Comparison of ENCODE assay signal across 8 cellular contexts in the genomic region with DNA sequence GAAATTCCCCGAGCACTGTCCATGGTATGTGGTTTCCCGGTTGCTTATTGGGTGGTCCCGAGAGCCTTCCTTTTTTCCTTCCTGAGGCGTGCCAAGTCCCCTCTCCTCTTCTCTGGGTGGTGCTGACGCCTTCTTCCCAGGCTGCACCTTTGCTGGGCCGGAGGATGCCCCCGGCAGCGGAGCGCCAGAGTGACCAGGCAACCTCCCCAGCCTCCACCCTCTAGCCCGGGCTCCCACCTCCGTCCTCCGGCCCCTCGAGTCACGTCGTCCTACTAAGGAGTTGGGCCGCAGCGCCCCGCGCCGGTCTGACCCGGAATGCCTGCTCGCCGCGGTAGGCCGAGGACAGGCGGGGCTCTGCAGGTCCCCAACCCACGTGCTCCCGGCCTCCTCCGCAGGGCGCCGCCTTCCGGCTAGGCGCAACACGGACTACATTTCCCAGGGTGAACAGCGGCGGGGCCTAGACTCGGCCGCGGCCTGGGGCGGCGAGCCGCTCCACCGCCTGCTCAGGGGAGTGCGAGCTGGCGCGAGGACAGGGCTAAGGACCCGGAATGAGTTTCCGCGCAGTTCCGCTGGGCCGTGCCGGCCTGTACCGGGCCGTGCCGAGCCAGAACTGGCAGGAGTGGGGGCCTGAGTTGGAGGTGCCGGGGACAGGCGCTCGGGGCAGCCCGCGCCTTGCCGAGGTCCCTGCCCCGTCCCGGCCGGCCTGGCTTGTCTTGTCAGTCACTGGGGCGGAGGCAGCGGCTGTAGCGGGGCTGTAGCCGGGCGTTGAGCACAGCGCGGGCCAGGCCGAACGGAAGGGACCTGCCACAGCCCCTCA. TPM values are rescaled to one million over a fixed set of nuclear protein-coding genes. Genes with fewer than 3 reads are reported as not detected.
DNase-seq lines count a peak whose midpoint lies in the region; TF ChIP-seq lines count a peak whose summit lies in the region.

A gene with protein sequence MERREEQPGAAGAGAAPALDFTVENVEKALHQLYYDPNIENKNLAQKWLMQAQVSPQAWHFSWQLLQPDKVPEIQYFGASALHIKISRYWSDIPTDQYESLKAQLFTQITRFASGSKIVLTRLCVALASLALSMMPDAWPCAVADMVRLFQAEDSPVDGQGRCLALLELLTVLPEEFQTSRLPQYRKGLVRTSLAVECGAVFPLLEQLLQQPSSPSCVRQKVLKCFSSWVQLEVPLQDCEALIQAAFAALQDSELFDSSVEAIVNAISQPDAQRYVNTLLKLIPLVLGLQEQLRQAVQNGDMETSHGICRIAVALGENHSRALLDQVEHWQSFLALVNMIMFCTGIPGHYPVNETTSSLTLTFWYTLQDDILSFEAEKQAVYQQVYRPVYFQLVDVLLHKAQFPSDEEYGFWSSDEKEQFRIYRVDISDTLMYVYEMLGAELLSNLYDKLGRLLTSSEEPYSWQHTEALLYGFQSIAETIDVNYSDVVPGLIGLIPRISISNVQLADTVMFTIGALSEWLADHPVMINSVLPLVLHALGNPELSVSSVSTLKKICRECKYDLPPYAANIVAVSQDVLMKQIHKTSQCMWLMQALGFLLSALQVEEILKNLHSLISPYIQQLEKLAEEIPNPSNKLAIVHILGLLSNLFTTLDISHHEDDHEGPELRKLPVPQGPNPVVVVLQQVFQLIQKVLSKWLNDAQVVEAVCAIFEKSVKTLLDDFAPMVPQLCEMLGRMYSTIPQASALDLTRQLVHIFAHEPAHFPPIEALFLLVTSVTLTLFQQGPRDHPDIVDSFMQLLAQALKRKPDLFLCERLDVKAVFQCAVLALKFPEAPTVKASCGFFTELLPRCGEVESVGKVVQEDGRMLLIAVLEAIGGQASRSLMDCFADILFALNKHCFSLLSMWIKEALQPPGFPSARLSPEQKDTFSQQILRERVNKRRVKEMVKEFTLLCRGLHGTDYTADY (plus strand): TSS at position 707 of the 817 bp plus-strand sequence. CDS start 651 bp downstream, outside the sequence.

- TF ChIP-seq CTCF in H9 (conservative IDR thresholded peaks at IDR 0.05) (peak; percentile 84), foreskin fibroblast (IDR thresholded peaks at IDR 0.05; ENCODE audit: low read depth, low read length) (peak; percentile 59)

- H3K36me3 Mint-ChIP-seq in H9 (ENCODE audit: insufficient read depth in 1 of 3, low read depth in 3 of 3): peaks cover 0 to 9% (median 7%) of the 10 kb centered on the region in 3 experiments; a peak in 6 of 7 replicates

- H3K9ac ChIP-seq in H9 (ENCODE audit: extremely low read depth, insufficient read length, low read length): peak within 1 kb of the TSS; percentile 80
- peak within 1 kb of the TSS; percentile 89 to 100 (median 96) for H3K9ac ChIP-seq in subcutaneous abdominal adipose tissue (ENCODE audit: low read length in 5 of 5)

- H2BK5ac ChIP-seq in H9 (ENCODE audit: insufficient read length, low read length): no peak within 1 kb of the TSS

- H3K56ac ChIP-seq in H9 (ENCODE audit: insufficient read length, low read depth, low read length): no peak within 1 kb of the TSS

- H2AFZ ChIP-seq in H9 (ENCODE audit: low read length): no peak within 1 kb of the TSS
- peak within 1 kb of the TSS; percentile 36 for H2AFZ ChIP-seq in neuron (ENCODE audit: low read depth, low read length)

- peak within 1 kb of the TSS; percentile 92 to 94 for H3K4me3 ChIP-seq in foreskin fibroblast (ENCODE audit: low read depth in 1 of 2, low read length in 2 of 2)
- peak within 1 kb of the TSS; percentile 71 for H3K4me3 ChIP-seq in neuron (ENCODE audit: low read length)
- peak within 1 kb of the TSS; percentile 90 to 98 (median 93) for H3K4me3 ChIP-seq in subcutaneous abdominal adipose tissue (ENCODE audit: low read depth in 1 of 5, low read length in 5 of 5)

- H3K14ac ChIP-seq in H9 (ENCODE audit: insufficient read depth, low read length): peak within 1 kb of the TSS; percentile 99

- peak within 1 kb of the TSS; percentile 92 to 98 (median 97); a peak in 6 of 7 replicates for H3K27ac Mint-ChIP-seq in H9

- no peaks in the 10 kb centered on the region for H3K4me1 ChIP-seq in H9 (ENCODE audit: insufficient read depth, low read length)
- peaks cover 19% of the 10 kb centered on the region for H3K4me1 ChIP-seq in neuron (ENCODE audit: insufficient read depth, low read length)
- peaks cover 4 to 33% (median 31%) of the 10 kb centered on the region in 5 donors for H3K4me1 ChIP-seq in subcutaneous abdominal adipose tissue (ENCODE audit: control insufficient read depth in 5 of 5, insufficient read depth in 5 of 5, low read length in 5 of 5)

- no peaks in the 10 kb centered on the region for H3K79me2 ChIP-seq in H9 (ENCODE audit: insufficient read depth, low read length)

- no peak within 1 kb of the TSS for H4K5ac ChIP-seq in H9 (ENCODE audit: insufficient read length, low read depth, low read length)

- no peak within 1 kb of the TSS for H3K23ac ChIP-seq in H9 (ENCODE audit: insufficient read length, low read depth, low read length)

- no peaks in the 10 kb centered on the region for H3K79me1 ChIP-seq in H9 (ENCODE audit: insufficient read depth, low read depth, low read length, poor library complexity, severe bottlenecking)

- H3K4me3 Mint-ChIP-seq in H9: peak within 1 kb of the TSS; percentile 84 to 88

- no peak within 1 kb of the TSS for H3K4ac ChIP-seq in H9 (ENCODE audit: low read depth, low read length)

- H3K9me3 Mint-ChIP-seq in H9: no peaks in the 10 kb centered on the region

- H3K27me3 ChIP-seq in H9 (ENCODE audit: insufficient read depth, low read length): no peaks in the 10 kb centered on the region
- H3K27me3 ChIP-seq in neuron (ENCODE audit: insufficient read depth, low read length): no peaks in the 10 kb centered on the region
- no peaks in the 10 kb centered on the region for H3K27me3 ChIP-seq in subcutaneous abdominal adipose tissue (ENCODE audit: control insufficient read depth in 5 of 5, insufficient read depth in 4 of 5, low read length in 5 of 5)

- DNase-seq in GDM1 (lab: John Stamatoyannopoulos, UW) (peak; percentile 93), H9 (peak; percentile 98), M059J (ENCODE audit: low read depth) (peak; percentile 92), SIG-M5 (lab: John Stamatoyannopoulos, UW) (peak; percentile 79), activated gamma-delta T cell treated with Interleukin-2 at 50 U/mL for 16 hours (peak; percentile 92), foreskin fibroblast (peak; percentile 95 to 98)

- no peak within 1 kb of the TSS for H2BK20ac ChIP-seq in H9 (ENCODE audit: low read depth, low read length, poor library complexity, severe bottlenecking)

- no peak within 1 kb of the TSS for H2BK15ac ChIP-seq in H9 (ENCODE audit: low read depth, low read length)

- no peak within 1 kb of the TSS for H4K8ac ChIP-seq in H9 (replicated peaks; ENCODE audit: insufficient read length, low read depth, low read length)

- H2BK120ac ChIP-seq in H9 (ENCODE audit: low read depth, low read length, poor library complexity, severe bottlenecking): no peak within 1 kb of the TSS

- H2AK5ac ChIP-seq in H9 (ENCODE audit: insufficient read length, low read length): no peak within 1 kb of the TSS

- peak within 1 kb of the TSS; percentile 63 for H3K4me2 ChIP-seq in H9 (ENCODE audit: insufficient read depth, insufficient read length, low read length)

- H3K9me3 ChIP-seq in H9 (ENCODE audit: control insufficient read depth, low read depth, low read length): no peaks in the 10 kb centered on the region
- no peaks in the 10 kb centered on the region for H3K9me3 ChIP-seq in neuron (ENCODE audit: low read length)
- no peaks in the 10 kb centered on the region for H3K9me3 ChIP-seq in subcutaneous abdominal adipose tissue (ENCODE audit: control insufficient read depth in 5 of 5, low read length in 5 of 5)

- no peaks in the 10 kb centered on the region; the same call in 1 of the 2 replicates for H3K27me3 Mint-ChIP-seq in H9 (ENCODE audit: low read depth)

- H3K36me3 ChIP-seq in neuron (ENCODE audit: insufficient read depth, low read length) (peaks cover 10% of the 10 kb centered on the region), subcutaneous abdominal adipose tissue (ENCODE audit: control insufficient read depth in 5 of 5, insufficient read depth in 5 of 5, low read length in 5 of 5) (peaks cover 7 to 17% (median 12%) of the 10 kb centered on the region in 5 donors)

- H3T11ph ChIP-seq in H9 (ENCODE audit: low read length): no peak within 1 kb of the TSS

- no peaks in the 10 kb centered on the region for H4K20me1 ChIP-seq in H9 (ENCODE audit: control insufficient read depth, insufficient read depth, insufficient read length)

- peaks cover 26 to 34% of the 10 kb centered on the region in 2 experiments for H3K4me1 Mint-ChIP-seq in H9

- no peak within 1 kb of the TSS for H2BK12ac ChIP-seq in H9 (ENCODE audit: insufficient read length, low read depth, low read length)

- H3K18ac ChIP-seq in H9 (ENCODE audit: insufficient read length, low read depth, low read length): peak within 1 kb of the TSS; percentile 98

- no CpG with 5 or more reads among the region's 73 CpGs for WGBS in H9 (ENCODE audit: extremely low coverage, insufficient read length, low lambda C conversion rate)

- H3K27ac ChIP-seq in H9 (ENCODE audit: insufficient read length, low read depth, low read length): no peak within 1 kb of the TSS
- H3K27ac ChIP-seq in subcutaneous abdominal adipose tissue (ENCODE audit: low read depth, low read length): peak within 1 kb of the TSS; percentile 98

- H4K91ac ChIP-seq in H9 (ENCODE audit: insufficient read length, low read depth, low read length): no peak within 1 kb of the TSS

- H3K23me2 ChIP-seq in H9 (ENCODE audit: insufficient read length, low read depth, low read length, poor library complexity, severe bottlenecking): peaks cover 10% of the 10 kb centered on the region

RNA-seq across cellular contexts. Expression of the gene that starts here (rescaled TPM):
- 22.0 and 24.5 TPM in 2 replicates for total RNA-seq in H9 (2021)
- 15.3 and 26.5 TPM in 2 replicates for total RNA-seq in M059J (2014; rRNA removed; shearing (Covaris generic))
